In the genomic region with DNA sequence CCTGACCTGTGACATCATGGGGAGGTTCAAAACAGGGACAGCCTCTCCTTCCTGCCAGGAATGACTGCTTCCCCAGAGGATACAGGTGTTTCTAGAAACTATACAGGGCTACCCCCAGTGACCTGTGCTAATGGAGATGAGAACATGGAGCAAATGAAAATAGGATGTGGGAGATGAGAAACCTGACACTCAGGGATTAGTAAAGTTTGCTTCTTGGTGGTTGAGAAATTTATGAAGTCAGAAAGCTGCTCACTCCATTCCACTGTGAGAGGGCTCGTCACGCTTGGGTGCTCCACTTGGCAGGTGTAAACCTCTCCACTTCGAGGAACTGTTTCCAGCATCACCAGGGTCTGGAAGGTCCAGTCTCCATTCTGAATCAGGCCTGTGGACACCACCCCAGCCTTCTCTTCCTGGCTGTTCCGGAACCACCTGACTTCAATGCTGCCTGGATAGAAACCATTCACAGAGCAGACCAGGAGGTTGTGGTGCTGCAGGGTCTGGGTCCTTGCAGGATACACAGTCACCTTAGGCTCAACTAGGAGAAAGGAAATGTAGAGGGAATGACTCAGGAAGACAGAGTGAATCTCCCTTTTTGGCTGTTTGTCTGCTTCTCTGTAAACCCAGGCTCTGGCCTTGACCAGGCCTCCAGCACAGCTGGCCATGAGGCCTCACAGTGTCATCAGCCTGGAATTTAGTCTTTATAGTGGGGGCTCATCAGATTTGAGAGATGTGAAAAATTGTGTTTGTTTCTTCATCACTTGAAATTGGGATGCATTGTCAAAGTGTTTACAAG, we compare ENCODE assay signal across 21 cellular contexts. TPM values are rescaled to one million over a fixed set of nuclear protein-coding genes. Genes with fewer than 3 reads are reported as not detected.
"Had no signal": no experiment of that assay in that cellular context is flagged by ENCODE, and none has a peak within 500 bp of the region (broad histone marks: within the 10 kb centered on the region; RNA-seq: fewer than 3 reads in every experiment).

No MANE protein-coding gene starts in this region.

- H3K27me3 Mint-ChIP-seq: activated T-helper 17 cell treated with anti-CD3 and anti-CD28 coated beads, Interleukin-2, amount 50 U/mL, for 72 hours; stimulated activated naive CD8-positive, alpha-beta T cell treated with anti-CD3 and anti-CD28 coated beads, Interleukin-15, Interleukin-2, amounts not matched to agents 100 ng/mL and 50 ng/mL, for 24 hours had no signal

- H3K4me3 ChIP-seq: body of pancreas, suprapubic skin, upper lobe of left lung had no signal

- H3K27ac Mint-ChIP-seq: activated CD4-positive, alpha-beta memory T cell treated with anti-CD3 and anti-CD28 coated beads, Interleukin-2, amount 10 ng/mL, durations not matched to agents 7 days and 5 days; activated naive CD8-positive, alpha-beta T cell treated with anti-CD3 and anti-CD28 coated beads, Interleukin-2, amount 10 ng/mL, durations not matched to agents 7 days and 5 days; activated T-helper 17 cell treated with anti-CD3 and anti-CD28 coated beads, Interleukin-2, amount 50 U/mL, for 72 hours; endodermal cell; natural killer cell treated with Interleukin-12 subunit alpha and Interleukin-12 subunit beta and Interleukin-15 and Interleukin-18, amount 100 ng/mL, for 72 hours; stimulated activated naive CD8-positive, alpha-beta T cell treated with anti-CD3 and anti-CD28 coated beads, Interleukin-15, Interleukin-2, amounts not matched to agents 100 ng/mL and 50 ng/mL, for 24 hours; WTC11 had no signal

- H3K4me1 ChIP-seq: body of pancreas, suprapubic skin had no signal

- DNase-seq: activated CD4-positive, alpha-beta memory T cell treated with anti-CD3 and anti-CD28 coated beads, Interleukin-2, amount 10 ng/mL, durations not matched to agents 7 days and 5 days; activated CD4-positive, alpha-beta T cell treated with anti-CD3 and anti-CD28 coated beads for 48 hours; activated naive CD4-positive, alpha-beta T cell treated with Interleukin-2 at 50 U/mL for 16 hours; activated naive CD8-positive, alpha-beta T cell treated with anti-CD3 and anti-CD28 coated beads, Interleukin-2, amount 10 ng/mL, durations not matched to agents 7 days and 5 days; activated T-cell treated with anti-CD3 and anti-CD28 coated beads, Interleukin-2, amount 50 U/mL, for 1 hour; body of pancreas; caudate nucleus; endodermal cell; foreskin fibroblast; occipital lobe; retina; stimulated activated CD4-positive, alpha-beta T cell treated with anti-CD3 and anti-CD28 coated beads, Interleukin-2, amount 100 ng/mL, for 24 hours; SW 1271; T-helper 2 cell; upper lobe of left lung had no signal

- H3K36me3 Mint-ChIP-seq: activated naive CD8-positive, alpha-beta T cell treated with anti-CD3 and anti-CD28 coated beads, Interleukin-2, amount 10 ng/mL, durations not matched to agents 7 days and 5 days; natural killer cell treated with Interleukin-12 subunit alpha and Interleukin-12 subunit beta and Interleukin-15 and Interleukin-18, amount 100 ng/mL, for 72 hours; WTC11 had no signal

- H3K27me3 ChIP-seq: body of pancreas, suprapubic skin, upper lobe of left lung had no signal

- ATAC-seq: activated T-helper 17 cell treated with anti-CD3 and anti-CD28 coated beads, Interleukin-2, amount 50 U/mL, for 72 hours; body of pancreas; natural killer cell treated with Interleukin-12 subunit alpha and Interleukin-12 subunit beta and Interleukin-15 and Interleukin-18, amount 100 ng/mL, for 72 hours; WTC11 had no signal

- H3K4me3 Mint-ChIP-seq: activated CD4-positive, alpha-beta memory T cell treated with anti-CD3 and anti-CD28 coated beads, Interleukin-2, amount 10 ng/mL, durations not matched to agents 7 days and 5 days; activated naive CD8-positive, alpha-beta T cell treated with anti-CD3 and anti-CD28 coated beads, Interleukin-2, amount 10 ng/mL, durations not matched to agents 7 days and 5 days; activated T-helper 17 cell treated with anti-CD3 and anti-CD28 coated beads, Interleukin-2, amount 50 U/mL, for 72 hours; endodermal cell; natural killer cell treated with Interleukin-12 subunit alpha and Interleukin-12 subunit beta and Interleukin-15 and Interleukin-18, amount 100 ng/mL, for 72 hours; stimulated activated naive CD8-positive, alpha-beta T cell treated with anti-CD3 and anti-CD28 coated beads, Interleukin-15, Interleukin-2, amounts not matched to agents 100 ng/mL and 50 ng/mL, for 24 hours; WTC11 had no signal

- H3K4me1 Mint-ChIP-seq: activated naive CD8-positive, alpha-beta T cell treated with anti-CD3 and anti-CD28 coated beads, Interleukin-2, amount 10 ng/mL, durations not matched to agents 7 days and 5 days; activated T-helper 17 cell treated with anti-CD3 and anti-CD28 coated beads, Interleukin-2, amount 50 U/mL, for 72 hours; WTC11 had no signal

- H3K27ac ChIP-seq: body of pancreas, epithelial cell of prostate, suprapubic skin had no signal

- H3K9me3 ChIP-seq: body of pancreas, suprapubic skin, upper lobe of left lung had no signal

- H3K9me3 Mint-ChIP-seq: activated CD4-positive, alpha-beta memory T cell treated with anti-CD3 and anti-CD28 coated beads, Interleukin-2, amount 10 ng/mL, durations not matched to agents 7 days and 5 days; activated naive CD8-positive, alpha-beta T cell treated with anti-CD3 and anti-CD28 coated beads, Interleukin-2, amount 10 ng/mL, durations not matched to agents 7 days and 5 days; activated T-helper 17 cell treated with anti-CD3 and anti-CD28 coated beads, Interleukin-2, amount 50 U/mL, for 72 hours; endodermal cell; natural killer cell treated with Interleukin-12 subunit alpha and Interleukin-12 subunit beta and Interleukin-15 and Interleukin-18, amount 100 ng/mL, for 72 hours; stimulated activated naive CD8-positive, alpha-beta T cell treated with anti-CD3 and anti-CD28 coated beads, Interleukin-15, Interleukin-2, amounts not matched to agents 100 ng/mL and 50 ng/mL, for 24 hours; WTC11 had no signal

- H3K36me3 ChIP-seq: suprapubic skin, upper lobe of left lung had no signal

RNA-seq across cellular contexts. Expression of a gene that starts 10.8 kb away (rescaled TPM):
- total RNA-seq: occipital lobe, WTC11 had no signal
